In the genomic region with DNA sequence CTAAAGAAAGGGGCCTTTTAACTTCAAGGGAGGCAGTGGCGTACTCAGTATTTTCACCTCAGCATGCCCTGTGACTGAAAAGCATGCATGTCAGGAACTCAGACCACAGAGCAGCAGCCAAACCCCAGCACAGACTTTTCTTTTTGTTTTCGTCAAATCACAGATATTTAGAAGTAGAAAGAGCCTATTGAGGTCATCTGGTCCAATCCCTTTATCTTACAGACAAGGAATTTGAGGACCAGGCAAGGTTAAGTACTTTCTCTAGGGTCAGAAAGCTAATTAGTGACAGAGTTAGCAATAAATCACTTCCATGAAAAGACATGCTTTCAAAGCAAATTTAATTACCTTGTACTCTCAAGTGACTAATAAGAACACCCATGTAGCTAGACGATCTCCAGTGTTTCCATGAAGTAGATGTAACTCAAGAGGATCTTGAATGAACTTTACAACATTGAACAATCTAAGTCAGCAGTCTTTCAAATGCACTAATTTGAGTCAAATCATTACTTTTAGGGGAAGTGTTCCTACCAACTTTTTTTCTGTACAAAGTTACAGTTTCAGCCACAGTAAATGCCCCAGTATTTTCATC, we compare ENCODE assay signal across 1 cellular context.
TF ChIP-seq lines count a peak whose summit lies in the region.

No MANE protein-coding gene starts in this region.

TF ChIP-seq in HepG2, 621 proteins besides CTCF, POLR2A, EP300 and RAD21 (continued from another document):
- TF ChIP-seq SALL2 (CRISPR knock-in tag; IDR thresholded peaks at IDR 0.05) (no peak), SOX13 (IDR thresholded peaks at IDR 0.05) (no peak), SOX13 (CRISPR knock-in tag; conservative IDR thresholded peaks at IDR 0.05 in 1 of 2, IDR thresholded peaks at IDR 0.05 in 1 of 2) (no peak), ZBTB1 (CRISPR knock-in tag; IDR thresholded peaks at IDR 0.05; ENCODE audit: borderline replicate concordance) (no peak), ZNF691 (CRISPR knock-in tag; IDR thresholded peaks at IDR 0.05; ENCODE audit: borderline replicate concordance, low read depth) (no peak), ZMAT3 (CRISPR knock-in tag; conservative IDR thresholded peaks at IDR 0.05) (no peak), HDAC2 (CRISPR knock-in tag; IDR thresholded peaks at IDR 0.05) (no peak), MLXIP (CRISPR knock-in tag; IDR thresholded peaks at IDR 0.05; ENCODE audit: borderline replicate concordance) (no peak), ZNF660 (CRISPR knock-in tag; IDR thresholded peaks at IDR 0.05; ENCODE audit: borderline replicate concordance, low read depth) (no peak)
- TF ChIP-seq, protein P1, sequence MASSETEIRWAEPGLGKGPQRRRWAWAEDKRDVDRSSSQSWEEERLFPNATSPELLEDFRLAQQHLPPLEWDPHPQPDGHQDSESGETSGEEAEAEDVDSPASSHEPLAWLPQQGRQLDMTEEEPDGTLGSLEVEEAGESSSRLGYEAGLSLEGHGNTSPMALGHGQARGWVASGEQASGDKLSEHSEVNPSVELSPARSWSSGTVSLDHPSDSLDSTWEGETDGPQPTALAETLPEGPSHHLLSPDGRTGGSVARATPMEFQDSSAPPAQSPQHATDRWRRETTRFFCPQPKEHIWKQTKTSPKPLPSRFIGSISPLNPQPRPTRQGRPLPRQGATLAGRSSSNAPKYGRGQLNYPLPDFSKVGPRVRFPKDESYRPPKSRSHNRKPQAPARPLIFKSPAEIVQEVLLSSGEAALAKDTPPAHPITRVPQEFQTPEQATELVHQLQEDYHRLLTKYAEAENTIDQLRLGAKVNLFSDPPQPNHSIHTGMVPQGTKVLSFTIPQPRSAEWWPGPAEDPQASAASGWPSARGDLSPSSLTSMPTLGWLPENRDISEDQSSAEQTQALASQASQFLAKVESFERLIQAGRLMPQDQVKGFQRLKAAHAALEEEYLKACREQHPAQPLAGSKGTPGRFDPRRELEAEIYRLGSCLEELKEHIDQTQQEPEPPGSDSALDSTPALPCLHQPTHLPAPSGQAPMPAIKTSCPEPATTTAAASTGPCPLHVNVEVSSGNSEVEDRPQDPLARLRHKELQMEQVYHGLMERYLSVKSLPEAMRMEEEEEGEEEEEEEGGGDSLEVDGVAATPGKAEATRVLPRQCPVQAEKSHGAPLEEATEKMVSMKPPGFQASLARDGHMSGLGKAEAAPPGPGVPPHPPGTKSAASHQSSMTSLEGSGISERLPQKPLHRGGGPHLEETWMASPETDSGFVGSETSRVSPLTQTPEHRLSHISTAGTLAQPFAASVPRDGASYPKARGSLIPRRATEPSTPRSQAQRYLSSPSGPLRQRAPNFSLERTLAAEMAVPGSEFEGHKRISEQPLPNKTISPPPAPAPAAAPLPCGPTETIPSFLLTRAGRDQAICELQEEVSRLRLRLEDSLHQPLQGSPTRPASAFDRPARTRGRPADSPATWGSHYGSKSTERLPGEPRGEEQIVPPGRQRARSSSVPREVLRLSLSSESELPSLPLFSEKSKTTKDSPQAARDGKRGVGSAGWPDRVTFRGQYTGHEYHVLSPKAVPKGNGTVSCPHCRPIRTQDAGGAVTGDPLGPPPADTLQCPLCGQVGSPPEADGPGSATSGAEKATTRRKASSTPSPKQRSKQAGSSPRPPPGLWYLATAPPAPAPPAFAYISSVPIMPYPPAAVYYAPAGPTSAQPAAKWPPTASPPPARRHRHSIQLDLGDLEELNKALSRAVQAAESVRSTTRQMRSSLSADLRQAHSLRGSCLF (CRISPR knock-in tag; IDR thresholded peaks at IDR 0.05; ENCODE audit: borderline replicate concordance) = no peak
